ENCODE assay signal across 1 cellular context in genomic region chr1:200427744-200428143, GRCh38.
TF ChIP-seq lines count a peak whose summit lies in the region.

No MANE protein-coding gene starts in this region.

TF ChIP-seq in GM12878, 131 proteins besides CTCF, POLR2A, EP300 and RAD21 (continued from another document):
- no peak for TF ChIP-seq ZBTB4 (CRISPR knock-in tag; IDR thresholded peaks at IDR 0.05)
- no peak for TF ChIP-seq EZH2 (IDR thresholded peaks at IDR 0.05; ENCODE audit: borderline replicate concordance, control insufficient read depth, low read depth, low read length)
- no peak for TF ChIP-seq SMAD1 (IDR thresholded peaks at IDR 0.05; ENCODE audit: low read depth, partially characterized antibody)
- TF ChIP-seq DPF2 (IDR thresholded peaks at IDR 0.05), result no peak
- no peak for TF ChIP-seq CBFB (IDR thresholded peaks at IDR 0.05; ENCODE audit: low read depth)
- no peak for TF ChIP-seq CREB1 (IDR thresholded peaks at IDR 0.05; ENCODE audit: low read depth)
- no peak for TF ChIP-seq POU2F2 (IDR thresholded peaks at IDR 0.05; ENCODE audit: borderline replicate concordance, low read depth, low read length)
- no peak for TF ChIP-seq ETV6 (conservative IDR thresholded peaks at IDR 0.05 in 1 of 2, IDR thresholded peaks at IDR 0.05 in 1 of 2; ENCODE audit: borderline replicate concordance in 1 of 2, low read depth in 1 of 2)
- no peak for TF ChIP-seq CUX1 (IDR thresholded peaks at IDR 0.05; ENCODE audit: insufficient replicate concordance, low read depth, low read length)
- TF ChIP-seq MXI1 (IDR thresholded peaks at IDR 0.05; ENCODE audit: low read depth, low read length), result no peak
